ENCODE assay signal across 1 cellular context in genomic region chr11:61509058-61510029, GRCh38.
A peak's percentile ranks its signal among the peaks of the same experiment; 100 is the strongest.
TF ChIP-seq lines count a peak whose summit lies in the region.

No MANE protein-coding gene starts in this region.

TF ChIP-seq in HepG2, 621 proteins besides CTCF, POLR2A, EP300 and RAD21 (continued from another document and continues in another):
- no peak for TF ChIP-seq ZBTB40 (IDR thresholded peaks at IDR 0.05)
- peak; percentile 34; the same call in 1 of the 2 replicates for TF ChIP-seq ZBTB40 (CRISPR knock-in tag; IDR thresholded peaks at IDR 0.05)
- 0 out of 2 replicates have a peak, but pooled peaks have one; percentile 16 for TF ChIP-seq ZMYM3 (CRISPR knock-in tag; IDR thresholded peaks at IDR 0.05)
- peak; percentile 80 for TF ChIP-seq XRCC5 (optimal IDR thresholded peaks at IDR 0.05; ENCODE audit: low read length)
- peak; percentile 59 for TF ChIP-seq STAG1 (CRISPR knock-in tag; IDR thresholded peaks at IDR 0.05)
- TF ChIP-seq, protein P1, sequence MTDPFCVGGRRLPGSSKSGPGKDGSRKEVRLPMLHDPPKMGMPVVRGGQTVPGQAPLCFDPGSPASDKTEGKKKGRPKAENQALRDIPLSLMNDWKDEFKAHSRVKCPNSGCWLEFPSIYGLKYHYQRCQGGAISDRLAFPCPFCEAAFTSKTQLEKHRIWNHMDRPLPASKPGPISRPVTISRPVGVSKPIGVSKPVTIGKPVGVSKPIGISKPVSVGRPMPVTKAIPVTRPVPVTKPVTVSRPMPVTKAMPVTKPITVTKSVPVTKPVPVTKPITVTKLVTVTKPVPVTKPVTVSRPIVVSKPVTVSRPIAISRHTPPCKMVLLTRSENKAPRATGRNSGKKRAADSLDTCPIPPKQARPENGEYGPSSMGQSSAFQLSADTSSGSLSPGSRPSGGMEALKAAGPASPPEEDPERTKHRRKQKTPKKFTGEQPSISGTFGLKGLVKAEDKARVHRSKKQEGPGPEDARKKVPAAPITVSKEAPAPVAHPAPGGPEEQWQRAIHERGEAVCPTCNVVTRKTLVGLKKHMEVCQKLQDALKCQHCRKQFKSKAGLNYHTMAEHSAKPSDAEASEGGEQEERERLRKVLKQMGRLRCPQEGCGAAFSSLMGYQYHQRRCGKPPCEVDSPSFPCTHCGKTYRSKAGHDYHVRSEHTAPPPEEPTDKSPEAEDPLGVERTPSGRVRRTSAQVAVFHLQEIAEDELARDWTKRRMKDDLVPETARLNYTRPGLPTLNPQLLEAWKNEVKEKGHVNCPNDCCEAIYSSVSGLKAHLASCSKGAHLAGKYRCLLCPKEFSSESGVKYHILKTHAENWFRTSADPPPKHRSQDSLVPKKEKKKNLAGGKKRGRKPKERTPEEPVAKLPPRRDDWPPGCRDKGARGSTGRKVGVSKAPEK (CRISPR knock-in tag; IDR thresholded peaks at IDR 0.05; ENCODE audit: borderline replicate concordance): no peak
- TF ChIP-seq AHR (CRISPR knock-in tag; IDR thresholded peaks at IDR 0.05): 0 out of 2 replicates have a peak, but pooled peaks have one; percentile 31
- TF ChIP-seq CENPBD1 (CRISPR knock-in tag; IDR thresholded peaks at IDR 0.05; ENCODE audit: borderline replicate concordance, low read depth): no peak
- peak; percentile 79; the same call in 1 of the 2 replicates for TF ChIP-seq E2F1 (CRISPR knock-in tag; IDR thresholded peaks at IDR 0.05)
- TF ChIP-seq CERS6 (CRISPR knock-in tag; IDR thresholded peaks at IDR 0.05): no peak; the same call in 1 of the 2 replicates
- peak; percentile 68; the same call in 1 of the 2 replicates for TF ChIP-seq NRL (CRISPR knock-in tag; IDR thresholded peaks at IDR 0.05; ENCODE audit: borderline replicate concordance)
- peak; percentile 87 for TF ChIP-seq ZNF777 (CRISPR knock-in tag; IDR thresholded peaks at IDR 0.05)
- TF ChIP-seq GATAD1 (CRISPR knock-in tag; IDR thresholded peaks at IDR 0.05): peak; percentile 50; the same call in 1 of the 2 replicates
- 0 out of 2 replicates have a peak, but pooled peaks have one; percentile 61 for TF ChIP-seq ZNF710 (CRISPR knock-in tag; IDR thresholded peaks at IDR 0.05; ENCODE audit: borderline replicate concordance)
- 0 out of 2 replicates have a peak, but pooled peaks have one; percentile 30 for TF ChIP-seq IRF2 (CRISPR knock-in tag; IDR thresholded peaks at IDR 0.05)
- peak; percentile 52; the same call in 1 of the 2 replicates for TF ChIP-seq AKAP8 (CRISPR knock-in tag; IDR thresholded peaks at IDR 0.05)
- peak; percentile 68; the same call in 1 of the 2 replicates for TF ChIP-seq ZFP41 (CRISPR knock-in tag; IDR thresholded peaks at IDR 0.05; ENCODE audit: borderline replicate concordance)
- peak; percentile 86 for TF ChIP-seq KDM5B (CRISPR knock-in tag; IDR thresholded peaks at IDR 0.05; ENCODE audit: borderline replicate concordance)
- no peak for TF ChIP-seq IKZF4 (CRISPR knock-in tag; IDR thresholded peaks at IDR 0.05; ENCODE audit: borderline replicate concordance, low read depth, not compliant biosample characterization)
- TF ChIP-seq IRF9 (CRISPR knock-in tag; IDR thresholded peaks at IDR 0.05; ENCODE audit: borderline replicate concordance): peak; percentile 51; the same call in 1 of the 2 replicates
- TF ChIP-seq BCL6 (CRISPR knock-in tag; IDR thresholded peaks at IDR 0.05): 0 out of 2 replicates have a peak, but pooled peaks have one; percentile 29
- peak; percentile 60; the same call in 1 of the 2 replicates for TF ChIP-seq ERF (CRISPR knock-in tag; IDR thresholded peaks at IDR 0.05)
- 0 out of 2 replicates have a peak, but pooled peaks have one; percentile 51 for TF ChIP-seq ZNF614 (CRISPR knock-in tag; IDR thresholded peaks at IDR 0.05; ENCODE audit: borderline replicate concordance)
- TF ChIP-seq ZNF101 (CRISPR knock-in tag; IDR thresholded peaks at IDR 0.05; ENCODE audit: borderline replicate concordance, low read depth): no peak
- TF ChIP-seq CBX2 (IDR thresholded peaks at IDR 0.05; ENCODE audit: low read depth, low read length): no peak
- TF ChIP-seq CBX2 (CRISPR knock-in tag; IDR thresholded peaks at IDR 0.05; ENCODE audit: low read depth): peak; percentile 87
- 0 out of 2 replicates have a peak, but pooled peaks have one; percentile 64 for TF ChIP-seq CHCHD3 (CRISPR knock-in tag; IDR thresholded peaks at IDR 0.05)
- TF ChIP-seq TRAFD1 (CRISPR knock-in tag; IDR thresholded peaks at IDR 0.05; ENCODE audit: borderline replicate concordance): no peak
- no peak for TF ChIP-seq ZNF484 (CRISPR knock-in tag; IDR thresholded peaks at IDR 0.05; ENCODE audit: borderline replicate concordance, low read depth)
- peak; percentile 53; the same call in 1 of the 2 replicates for TF ChIP-seq ZNF562 (CRISPR knock-in tag; IDR thresholded peaks at IDR 0.05; ENCODE audit: borderline replicate concordance)
- TF ChIP-seq, protein P2, sequence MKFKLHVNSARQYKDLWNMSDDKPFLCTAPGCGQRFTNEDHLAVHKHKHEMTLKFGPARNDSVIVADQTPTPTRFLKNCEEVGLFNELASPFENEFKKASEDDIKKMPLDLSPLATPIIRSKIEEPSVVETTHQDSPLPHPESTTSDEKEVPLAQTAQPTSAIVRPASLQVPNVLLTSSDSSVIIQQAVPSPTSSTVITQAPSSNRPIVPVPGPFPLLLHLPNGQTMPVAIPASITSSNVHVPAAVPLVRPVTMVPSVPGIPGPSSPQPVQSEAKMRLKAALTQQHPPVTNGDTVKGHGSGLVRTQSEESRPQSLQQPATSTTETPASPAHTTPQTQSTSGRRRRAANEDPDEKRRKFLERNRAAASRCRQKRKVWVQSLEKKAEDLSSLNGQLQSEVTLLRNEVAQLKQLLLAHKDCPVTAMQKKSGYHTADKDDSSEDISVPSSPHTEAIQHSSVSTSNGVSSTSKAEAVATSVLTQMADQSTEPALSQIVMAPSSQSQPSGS (CRISPR knock-in tag; IDR thresholded peaks at IDR 0.05): no peak
